Comparison of ENCODE assay signal across 8 cellular contexts in the genomic region with DNA sequence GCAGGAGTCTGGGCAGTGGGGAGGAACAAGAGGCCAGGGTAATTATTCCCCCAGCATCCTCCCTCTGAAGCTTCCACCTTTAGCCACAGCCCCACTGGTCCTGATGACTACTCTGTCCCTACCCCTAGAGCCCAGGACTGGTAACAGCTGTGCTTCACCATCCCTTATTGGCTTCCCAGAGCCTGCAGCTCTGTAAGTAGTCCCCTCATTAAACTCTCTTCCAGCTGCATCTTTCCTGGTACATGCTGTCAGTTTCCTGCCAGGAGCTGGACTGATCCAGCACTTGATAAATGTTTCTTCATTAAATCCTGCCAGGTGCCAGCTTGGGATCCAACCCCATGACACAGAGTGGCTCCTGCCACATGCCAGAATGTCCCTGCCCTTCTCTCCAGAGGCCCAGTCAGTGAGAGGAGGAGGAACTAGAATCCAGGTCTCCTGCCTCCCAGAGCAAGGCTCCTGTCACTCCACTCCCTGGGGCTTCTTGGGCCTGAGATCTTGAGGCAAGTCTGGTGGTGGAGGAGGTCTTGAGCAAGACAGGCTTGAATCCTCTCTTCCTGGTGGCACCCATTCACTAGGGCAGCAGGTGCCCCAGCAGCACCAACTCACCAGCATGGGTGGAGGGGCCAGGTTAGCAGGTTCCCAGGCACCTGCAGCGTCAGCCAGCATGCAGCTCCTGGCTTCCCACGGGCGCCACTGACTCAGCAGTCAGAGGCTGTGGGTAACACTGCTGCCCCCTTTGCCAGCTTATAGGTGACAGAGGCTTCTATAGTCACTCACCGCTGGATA. TPM values are rescaled to one million over a fixed set of nuclear protein-coding genes. Genes with fewer than 3 reads are reported as not detected.
DNase-seq lines count a peak whose midpoint lies in the region; ATAC-seq and TF ChIP-seq lines count a peak whose summit lies in the region.
"Had no signal": no experiment of that assay in that cellular context is flagged by ENCODE, and none has a peak within 500 bp of the region (broad histone marks: within the 10 kb centered on the region; RNA-seq: fewer than 3 reads in every experiment).

No MANE protein-coding gene starts in this region.

- H3K27ac Mint-ChIP-seq in Caco-2 (ENCODE audit: unreplicated experiment): peak overlapping the region; percentile 40
- H3K27ac Mint-ChIP-seq in activated naive CD8-positive, alpha-beta T cell treated with anti-CD3 and anti-CD28 coated beads for 36 hours: no peak overlapping the region
- no peak overlapping the region for H3K27ac Mint-ChIP-seq in activated naive CD4-positive, alpha-beta T cell treated with anti-CD3 and anti-CD28 coated beads, Interleukin-2, amount 10 ng/mL, durations not matched to agents 7 days and 5 days
- H3K27ac Mint-ChIP-seq: CD4-positive, CD25-positive, alpha-beta regulatory T cell had no signal

- POLR2A ChIA-PET in Caco-2 (lab: Charles Lee): interaction anchor here (2.0 kb wide), 1 partner anchor 47 kb away, joined by 7 read pairs; the partner anchor contains the start of gene ATRIP

- no peak for TF ChIP-seq CTCF in Caco-2 (IDR thresholded peaks at IDR 0.05; ENCODE audit: insufficient read depth in 1 of 2, low read depth in 1 of 2, low read length in 1 of 2, severe bottlenecking in 1 of 2, unreplicated experiment in 1 of 2)

- H3K27me3 Mint-ChIP-seq in Caco-2 (ENCODE audit: insufficient read depth, unreplicated experiment): no peaks in the 10 kb centered on the region
- H3K27me3 Mint-ChIP-seq in activated naive CD8-positive, alpha-beta T cell treated with anti-CD3 and anti-CD28 coated beads for 36 hours: peaks cover 6% of the 10 kb centered on the region
- peaks cover 35% of the 10 kb centered on the region for H3K27me3 Mint-ChIP-seq in activated naive CD4-positive, alpha-beta T cell treated with anti-CD3 and anti-CD28 coated beads, Interleukin-2, amount 10 ng/mL, durations not matched to agents 7 days and 5 days

- peaks cover 11% of the 10 kb centered on the region for H3K4me1 Mint-ChIP-seq in Caco-2 (ENCODE audit: low read depth, unreplicated experiment)
- no peaks in the 10 kb centered on the region for H3K4me1 Mint-ChIP-seq in activated naive CD8-positive, alpha-beta T cell treated with anti-CD3 and anti-CD28 coated beads for 36 hours
- no peaks in the 10 kb centered on the region for H3K4me1 Mint-ChIP-seq in activated naive CD4-positive, alpha-beta T cell treated with anti-CD3 and anti-CD28 coated beads, Interleukin-2, amount 10 ng/mL, durations not matched to agents 7 days and 5 days

- H3K36me3 Mint-ChIP-seq in Caco-2 (ENCODE audit: insufficient read depth, unreplicated experiment): peaks cover 44% of the 10 kb centered on the region
- no peaks in the 10 kb centered on the region for H3K36me3 Mint-ChIP-seq in activated naive CD8-positive, alpha-beta T cell treated with anti-CD3 and anti-CD28 coated beads for 36 hours
- no peaks in the 10 kb centered on the region for H3K36me3 Mint-ChIP-seq in activated naive CD4-positive, alpha-beta T cell treated with anti-CD3 and anti-CD28 coated beads, Interleukin-2, amount 10 ng/mL, durations not matched to agents 7 days and 5 days
- H3K36me3 Mint-ChIP-seq: CD4-positive, CD25-positive, alpha-beta regulatory T cell had no signal

- intact Hi-C loops in Caco-2 (cut with micrococcal nuclease; ENCODE audit: unreplicated experiment): loop anchor here (2.0 kb wide), 1 partner anchor 167 kb away; no protein-coding TSS in a partner anchor

- CTCF ChIA-PET in Caco-2 (lab: Charles Lee): interaction anchor here (0.9 to 12.8 kb wide), 4 partner anchors 29 to 205 kb away, joined by 3 to 405 read pairs (median 10); partner anchors contain the start of genes CCDC51 and TMA7
- CTCF ChIA-PET in activated naive CD4-positive, alpha-beta T cell treated with anti-CD3 and anti-CD28 coated beads, Interleukin-2, amount 10 ng/mL, durations not matched to agents 7 days and 5 days (lab: Charles Lee): interaction anchor here (0.8 to 7.8 kb wide), 25 partner anchors 9 to 266 kb away, joined by 3 to 170 read pairs (median 6); partner anchors contain the start of genes PFKFB4 and SLC26A6

- no peak overlapping the region for H3K4me3 ChIP-seq in Caco-2 (ENCODE audit: low read depth, low read length)

- no peaks in the 10 kb centered on the region for H3K9me3 Mint-ChIP-seq in Caco-2 (ENCODE audit: unreplicated experiment)
- H3K9me3 Mint-ChIP-seq in activated naive CD8-positive, alpha-beta T cell treated with anti-CD3 and anti-CD28 coated beads for 36 hours: no peaks in the 10 kb centered on the region
- no peaks in the 10 kb centered on the region for H3K9me3 Mint-ChIP-seq in activated naive CD4-positive, alpha-beta T cell treated with anti-CD3 and anti-CD28 coated beads, Interleukin-2, amount 10 ng/mL, durations not matched to agents 7 days and 5 days

- peaks cover 2% of the 10 kb centered on the region for H3K36me3 ChIP-seq in Caco-2 (ENCODE audit: control insufficient read depth, insufficient read depth, low read length)

- DNase-seq in Caco-2 (peak in 1 of 2 experiments; percentile 31), RPMI8226 (peak; percentile 85), iPS-NIHi7 (ENCODE audit: extremely low spot score) (peak; percentile 13)
- no peak for DNase-seq in activated naive CD8-positive, alpha-beta T cell treated with anti-CD3 and anti-CD28 coated beads for 36 hours
- DNase-seq in activated naive CD4-positive, alpha-beta T cell treated with anti-CD3 and anti-CD28 coated beads, Interleukin-2, amount 10 ng/mL, durations not matched to agents 7 days and 5 days: no peak
- DNase-seq: CD4-positive, CD25-positive, alpha-beta regulatory T cell; effector CD8-positive, alpha-beta T cell had no signal

- no peaks in the 10 kb centered on the region for H3K4me1 ChIP-seq in Caco-2

- no peaks in the 10 kb centered on the region for H3K9me3 ChIP-seq in Caco-2

- no peak overlapping the region for H3K4me3 Mint-ChIP-seq in Caco-2 (ENCODE audit: unreplicated experiment)
- no peak overlapping the region for H3K4me3 Mint-ChIP-seq in activated naive CD8-positive, alpha-beta T cell treated with anti-CD3 and anti-CD28 coated beads for 36 hours
- no peak overlapping the region for H3K4me3 Mint-ChIP-seq in activated naive CD4-positive, alpha-beta T cell treated with anti-CD3 and anti-CD28 coated beads, Interleukin-2, amount 10 ng/mL, durations not matched to agents 7 days and 5 days
- H3K4me3 Mint-ChIP-seq: CD4-positive, CD25-positive, alpha-beta regulatory T cell had no signal

- no TSS peak for BruUV-seq in Caco-2 (replicated peaks; lab: Mats Ljungman, UMichigan)

- H3K27me3 ChIP-seq in Caco-2 (replicated peaks; ENCODE audit: control insufficient read depth, insufficient read depth, low read length): no peaks in the 10 kb centered on the region

- ATAC-seq in GM21786 (IDR thresholded peaks at IDR 0.05; ENCODE audit: unreplicated experiment): no peak

RNA-seq across cellular contexts. Expression of gene FBXW12, which starts 27.6 kb away (rescaled TPM):
- 1.7 and 2.3 TPM in 2 replicates for total RNA-seq in Caco-2 (2022)
- not detected for total RNA-seq in activated naive CD8-positive, alpha-beta T cell treated with anti-CD3 and anti-CD28 coated beads for 36 hours
- total RNA-seq: CD4-positive, CD25-positive, alpha-beta regulatory T cell had no signal

RNA-seq across cellular contexts. Expression of gene PLXNB1, which starts 30.3 kb away (rescaled TPM):
- 149 and 164 TPM in 2 replicates for total RNA-seq in Caco-2 (2022)
- total RNA-seq in activated naive CD8-positive, alpha-beta T cell treated with anti-CD3 and anti-CD28 coated beads for 36 hours: 1 to 10 TPM; 1.6 to 2.4 TPM

RNA-seq across cellular contexts. Expression of gene CCDC51, which starts 40.3 kb away (rescaled TPM):
- 48.9 and 59.5 TPM in 2 replicates for total RNA-seq in Caco-2 (2022)
- 10 to 100 TPM; 28.2 to 29.5 TPM for total RNA-seq in activated naive CD8-positive, alpha-beta T cell treated with anti-CD3 and anti-CD28 coated beads for 36 hours

RNA-seq across cellular contexts. Expression of gene TMA7, which starts 40.5 kb away (rescaled TPM):
- 205 and 227 TPM in 2 replicates for total RNA-seq in Caco-2 (2022)
- 100 to 1,000 TPM; 398 to 421 TPM for total RNA-seq in activated naive CD8-positive, alpha-beta T cell treated with anti-CD3 and anti-CD28 coated beads for 36 hours

RNA-seq across cellular contexts. Expression of gene ATRIP, which starts 47.0 kb away (rescaled TPM):
- 14.4 and 15.9 TPM in 2 replicates for total RNA-seq in Caco-2 (2022)
- total RNA-seq in activated naive CD8-positive, alpha-beta T cell treated with anti-CD3 and anti-CD28 coated beads for 36 hours: 10 to 100 TPM; 17.3 to 17.9 TPM

Comparison
In these comparisons a context has a peak if more than half of its experiments do, and no peak if none do; other contexts are left out.
1. DNase-seq: peak in RPMI8226 (single experiment) and iPS-NIHi7 (single experiment); none in activated naive CD8-positive, alpha-beta T cell treated with anti-CD3 and anti-CD28 coated beads for 36 hours (single experiment) and activated naive CD4-positive, alpha-beta T cell treated with anti-CD3 and anti-CD28 coated beads, Interleukin-2, amount 10 ng/mL, durations not matched to agents 7 days and 5 days (single experiment).
2. RNA of gene PLXNB1, which starts 30.3 kb away (total RNA-seq): 149 to 164 TPM in Caco-2; 1.6 to 2.4 TPM in activated naive CD8-positive, alpha-beta T cell treated with anti-CD3 and anti-CD28 coated beads for 36 hours; every median in the first group is over 10 times any median in the second.